8 cellular contexts compared by ENCODE assay signal in the genomic region with DNA sequence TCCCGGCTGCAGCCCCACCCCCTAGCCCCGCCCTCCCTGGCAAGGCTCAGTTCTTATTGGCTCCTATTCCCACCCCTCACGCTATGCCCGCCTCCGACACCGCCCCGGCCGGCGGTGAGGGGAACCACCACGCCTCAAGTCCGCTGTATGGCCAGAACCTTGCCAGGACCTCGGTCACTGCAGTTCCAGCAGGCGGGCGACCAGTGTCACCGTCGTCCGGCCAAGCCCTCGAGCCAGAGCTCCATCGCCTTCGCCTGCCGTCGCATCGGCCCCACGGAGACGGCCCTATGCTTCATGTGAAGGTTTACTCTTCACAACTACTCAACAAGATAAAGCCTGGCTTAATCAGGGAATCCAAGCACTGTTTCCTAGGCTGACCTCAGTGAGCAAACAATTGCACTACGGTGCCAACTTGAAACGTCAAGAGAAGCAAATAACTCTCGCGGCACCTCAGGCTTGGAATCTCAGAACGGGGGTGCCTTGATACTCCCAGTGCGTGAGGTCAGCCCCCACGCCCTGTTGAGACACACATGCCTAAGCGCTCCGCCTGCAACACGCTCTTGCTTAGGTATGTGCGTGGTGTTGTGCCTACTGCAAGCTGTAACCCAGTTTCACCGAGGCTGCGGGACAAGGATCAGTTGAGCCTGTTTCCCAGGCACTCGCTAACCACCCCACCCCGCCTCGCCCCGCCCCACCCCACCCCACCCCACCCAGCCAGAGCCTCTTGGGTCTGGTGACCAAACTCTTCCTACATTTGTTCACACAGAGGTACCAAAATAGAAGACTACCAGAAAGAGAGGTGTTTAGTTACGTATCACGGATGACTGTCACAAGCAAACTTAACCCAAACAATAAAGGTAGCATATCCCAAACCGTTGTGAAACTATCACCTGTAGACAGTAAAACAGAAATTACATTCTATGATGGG. TPM values are rescaled to one million over a fixed set of nuclear protein-coding genes. Genes with fewer than 3 reads are reported as not detected.
A peak's percentile ranks its signal among the peaks of the same experiment; 100 is the strongest.
DNase-seq lines count a peak whose midpoint lies in the region; ATAC-seq and TF ChIP-seq lines count a peak whose summit lies in the region.

No MANE protein-coding gene starts in this region.

- no peak for TF ChIP-seq CTCF in kidney epithelial cell (IDR thresholded peaks at IDR 0.05; ENCODE audit: insufficient read depth, low read length, poor library complexity, severe bottlenecking)

- no peaks in the 10 kb centered on the region for H3K36me3 ChIP-seq in kidney epithelial cell (ENCODE audit: control insufficient read depth, insufficient read depth, low read length)

- DNase-seq in 8988T (peak; percentile 50), NCI-H2227 treated with DMSO at 0.1 percent for 48 hours (lab: John Stamatoyannopoulos, UW) (peak; percentile 59), cerebellum (ENCODE audit: low spot score) (peak; percentile 90), kidney epithelial cell (ENCODE audit: low read depth) (peak; percentile 54)
- peak; percentile 72 for DNase-seq in activated CD4-positive, alpha-beta T cell treated with anti-CD3 and anti-CD28 coated beads for 1 hour
- DNase-seq in stimulated activated CD4-positive, alpha-beta T cell treated with anti-CD3 and anti-CD28 coated beads, Interleukin-12 subunit alpha, Interleukin-12 subunit beta, amount 100 ng/mL, for 48 hours (ENCODE audit: low read depth in 2 of 3, low spot score in 1 of 3) = peak; percentile 72 to 87 (median 81)

- ATAC-seq in GM18511 (IDR thresholded peaks at IDR 0.05; ENCODE audit: unreplicated experiment) = peak; percentile 98
- peak; percentile 98 for ATAC-seq in HG03039 (IDR thresholded peaks at IDR 0.05; ENCODE audit: unreplicated experiment)

- H3K27me3 ChIP-seq in kidney epithelial cell (ENCODE audit: control insufficient read depth, insufficient read depth, low read length) = peaks cover under 1% of the 10 kb centered on the region

- H3K4me3 ChIP-seq in kidney epithelial cell (ENCODE audit: low read depth, low read length) = peak overlapping the region; percentile 89

RNA-seq across cellular contexts. Expression of a gene that starts 0.5 kb away (rescaled TPM):
- 1.6 TPM for total RNA-seq in cerebellum
- 0.84 and 1.3 TPM in 2 replicates for total RNA-seq in kidney epithelial cell

RNA-seq across cellular contexts. Expression of a gene that starts 25.0 kb away (rescaled TPM):
- total RNA-seq in cerebellum (not detected), kidney epithelial cell (0.07 TPM in 1 of 2 replicates, not detected in the other)

RNA-seq across cellular contexts. Expression of a gene that starts 46.2 kb away (rescaled TPM):
- total RNA-seq in cerebellum (49.7 TPM), kidney epithelial cell (74.3 and 85.1 TPM in 2 replicates)

Comparison
In these comparisons a context has a peak if more than half of its experiments do, and no peak if none do; other contexts are left out.
1. Peak in every context shown above with its lines: DNase-seq, ATAC-seq and H3K4me3 ChIP-seq.